Comparison of ENCODE assay signal across 8 cellular contexts in the genomic region with DNA sequence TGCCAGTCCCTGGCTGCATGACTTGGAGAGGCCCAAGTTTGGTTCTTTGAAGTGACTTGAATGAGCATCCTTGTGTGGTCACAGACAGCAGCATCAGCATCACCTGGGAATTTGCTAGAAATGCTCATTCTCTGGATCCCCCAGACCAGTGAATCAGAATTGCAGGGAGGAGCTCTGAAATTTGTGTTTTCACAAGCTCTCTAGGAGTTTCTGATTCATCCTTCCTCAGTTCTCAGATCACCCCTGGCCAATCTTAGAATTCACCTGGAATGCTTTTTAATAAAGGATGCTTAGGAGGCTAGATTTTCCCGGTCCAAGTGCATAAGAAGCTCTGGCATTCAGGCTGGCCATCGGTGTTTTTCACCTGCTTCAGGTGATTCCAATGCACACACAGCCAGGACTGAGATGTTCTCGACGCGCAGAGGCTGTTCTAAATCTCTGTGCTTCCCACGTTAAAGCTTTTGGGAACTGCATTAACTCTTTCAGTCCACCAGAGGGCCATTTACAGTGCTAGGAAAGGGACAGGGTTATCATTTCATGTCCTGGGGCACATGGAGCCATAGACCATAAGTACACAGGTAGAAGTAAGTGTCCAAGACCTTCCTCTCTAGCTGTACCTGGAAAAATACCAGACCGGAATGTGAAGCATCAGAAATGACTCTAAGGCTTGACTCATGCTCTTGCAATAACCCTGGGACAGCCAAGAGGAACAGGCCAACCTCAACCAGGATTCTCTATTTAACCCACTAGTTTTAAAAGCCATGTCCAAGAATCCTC.
A peak's percentile ranks its signal among the peaks of the same experiment; 100 is the strongest.
DNase-seq lines count a peak whose midpoint lies in the region; ATAC-seq and TF ChIP-seq lines count a peak whose summit lies in the region.

No MANE protein-coding gene starts in this region.

- H2AK5ac ChIP-seq in H9 (ENCODE audit: insufficient read length, low read length) = no peak overlapping the region

- H3K4me3 Mint-ChIP-seq in H9 = no peak overlapping the region
- no peak overlapping the region for H3K4me3 Mint-ChIP-seq in immature natural killer cell

- no peaks in the 10 kb centered on the region for H3K23me2 ChIP-seq in H9 (ENCODE audit: insufficient read length, low read depth, low read length, poor library complexity, severe bottlenecking)

- H2BK15ac ChIP-seq in H9 (ENCODE audit: low read depth, low read length) = no peak overlapping the region

- WGBS in H9 (ENCODE audit: extremely low coverage, insufficient read length, low lambda C conversion rate) = no CpG with 5 or more reads among the region's 7 CpGs

- H3K9me3 Mint-ChIP-seq in H9 = no peaks in the 10 kb centered on the region; a peak in 2 of 5 replicates
- no peaks in the 10 kb centered on the region for H3K9me3 Mint-ChIP-seq in immature natural killer cell

- H3K23ac ChIP-seq in H9 (ENCODE audit: insufficient read length, low read depth, low read length) = no peak overlapping the region

- H3K36me3 Mint-ChIP-seq in H9 (ENCODE audit: insufficient read depth in 1 of 3, low read depth in 3 of 3) (no peaks in the 10 kb centered on the region), immature natural killer cell (no peaks in the 10 kb centered on the region)

- no peak overlapping the region for H4K91ac ChIP-seq in H9 (ENCODE audit: insufficient read length, low read depth, low read length)

- peak overlapping the region in 1 of 3 experiments; percentile 72; a peak in 1 of 7 replicates for H3K27ac Mint-ChIP-seq in H9
- H3K27ac Mint-ChIP-seq in immature natural killer cell = no peak overlapping the region

- H3K4me1 ChIP-seq in H9 (ENCODE audit: insufficient read depth, low read length) = no peaks in the 10 kb centered on the region

- H3K9me3 ChIP-seq in H9 (ENCODE audit: control insufficient read depth, low read depth, low read length) = no peaks in the 10 kb centered on the region

- no peak overlapping the region for H3K18ac ChIP-seq in H9 (ENCODE audit: insufficient read length, low read depth, low read length)

- H2BK120ac ChIP-seq in H9 (ENCODE audit: low read depth, low read length, poor library complexity, severe bottlenecking) = no peak overlapping the region

- H3K4me2 ChIP-seq in H9 (ENCODE audit: insufficient read depth, insufficient read length, low read length) = no peak overlapping the region

- no peaks in the 10 kb centered on the region for H3K79me2 ChIP-seq in H9 (ENCODE audit: insufficient read depth, low read length)

- H4K5ac ChIP-seq in H9 (ENCODE audit: insufficient read length, low read depth, low read length) = no peak overlapping the region

- H2AFZ ChIP-seq in H9 (ENCODE audit: low read length) = no peak overlapping the region

- DNase-seq in DMS 273 (lab: John Stamatoyannopoulos, UW; ENCODE audit: unreplicated experiment) (peak; percentile 59), H9 (peak; percentile 41), SK-N-DZ (ENCODE audit: low spot score) (peak; percentile 26), islet precursor cell (peak; percentile 68), immature natural killer cell (no peak), mesenteric fat pad (ENCODE audit: low spot score) (no peak)

- H3K27me3 Mint-ChIP-seq in H9 (ENCODE audit: low read depth) (peaks cover 3% of the 10 kb centered on the region; the same call in 1 of the 2 replicates), immature natural killer cell (ENCODE audit: low read depth in 3 of 3) (peaks cover 4 to 11% (median 11%) of the 10 kb centered on the region in 3 donors)

- no peak overlapping the region for H4K8ac ChIP-seq in H9 (replicated peaks; ENCODE audit: insufficient read length, low read depth, low read length)

- H2BK5ac ChIP-seq in H9 (ENCODE audit: insufficient read length, low read length) = no peak overlapping the region

- no peak overlapping the region for H3K14ac ChIP-seq in H9 (ENCODE audit: insufficient read depth, low read length)

- no peak overlapping the region for H2BK12ac ChIP-seq in H9 (ENCODE audit: insufficient read length, low read depth, low read length)

- H3K27me3 ChIP-seq in H9 (ENCODE audit: insufficient read depth, low read length) = no peaks in the 10 kb centered on the region

- H3K79me1 ChIP-seq in H9 (ENCODE audit: insufficient read depth, low read depth, low read length, poor library complexity, severe bottlenecking) = no peaks in the 10 kb centered on the region

- no peak for ATAC-seq in HG02885 (IDR thresholded peaks at IDR 0.05; ENCODE audit: poor library complexity, unreplicated experiment)
- ATAC-seq in GM19467 (IDR thresholded peaks at IDR 0.05; ENCODE audit: unreplicated experiment) = no peak

- H3K9ac ChIP-seq in H9 (ENCODE audit: extremely low read depth, insufficient read length, low read length) = no peak overlapping the region

- H3K4ac ChIP-seq in H9 (ENCODE audit: low read depth, low read length) = no peak overlapping the region

- H3K27ac ChIP-seq in H9 (ENCODE audit: insufficient read length, low read depth, low read length) = no peak overlapping the region

- no peak overlapping the region for H2BK20ac ChIP-seq in H9 (ENCODE audit: low read depth, low read length, poor library complexity, severe bottlenecking)

- H3T11ph ChIP-seq in H9 (ENCODE audit: low read length) = no peak overlapping the region

- H4K20me1 ChIP-seq in H9 (ENCODE audit: control insufficient read depth, insufficient read depth, insufficient read length) = no peaks in the 10 kb centered on the region

- peak; percentile 77 for TF ChIP-seq CTCF in H9 (conservative IDR thresholded peaks at IDR 0.05)

- no peak overlapping the region for H3K56ac ChIP-seq in H9 (ENCODE audit: insufficient read length, low read depth, low read length)

- no peaks in the 10 kb centered on the region; a peak in 2 of 4 replicates for H3K4me1 Mint-ChIP-seq in H9
- no peaks in the 10 kb centered on the region for H3K4me1 Mint-ChIP-seq in immature natural killer cell

Comparison
In these comparisons a context has a peak if more than half of its experiments do, and no peak if none do; other contexts are left out.
1. DNase-seq: peak in DMS 273 (single experiment), H9 (single experiment), SK-N-DZ (single experiment) and islet precursor cell (single experiment); none in immature natural killer cell (0 of 3) and mesenteric fat pad (single experiment).